1 cellular context compared by ENCODE assay signal in the genomic region with DNA sequence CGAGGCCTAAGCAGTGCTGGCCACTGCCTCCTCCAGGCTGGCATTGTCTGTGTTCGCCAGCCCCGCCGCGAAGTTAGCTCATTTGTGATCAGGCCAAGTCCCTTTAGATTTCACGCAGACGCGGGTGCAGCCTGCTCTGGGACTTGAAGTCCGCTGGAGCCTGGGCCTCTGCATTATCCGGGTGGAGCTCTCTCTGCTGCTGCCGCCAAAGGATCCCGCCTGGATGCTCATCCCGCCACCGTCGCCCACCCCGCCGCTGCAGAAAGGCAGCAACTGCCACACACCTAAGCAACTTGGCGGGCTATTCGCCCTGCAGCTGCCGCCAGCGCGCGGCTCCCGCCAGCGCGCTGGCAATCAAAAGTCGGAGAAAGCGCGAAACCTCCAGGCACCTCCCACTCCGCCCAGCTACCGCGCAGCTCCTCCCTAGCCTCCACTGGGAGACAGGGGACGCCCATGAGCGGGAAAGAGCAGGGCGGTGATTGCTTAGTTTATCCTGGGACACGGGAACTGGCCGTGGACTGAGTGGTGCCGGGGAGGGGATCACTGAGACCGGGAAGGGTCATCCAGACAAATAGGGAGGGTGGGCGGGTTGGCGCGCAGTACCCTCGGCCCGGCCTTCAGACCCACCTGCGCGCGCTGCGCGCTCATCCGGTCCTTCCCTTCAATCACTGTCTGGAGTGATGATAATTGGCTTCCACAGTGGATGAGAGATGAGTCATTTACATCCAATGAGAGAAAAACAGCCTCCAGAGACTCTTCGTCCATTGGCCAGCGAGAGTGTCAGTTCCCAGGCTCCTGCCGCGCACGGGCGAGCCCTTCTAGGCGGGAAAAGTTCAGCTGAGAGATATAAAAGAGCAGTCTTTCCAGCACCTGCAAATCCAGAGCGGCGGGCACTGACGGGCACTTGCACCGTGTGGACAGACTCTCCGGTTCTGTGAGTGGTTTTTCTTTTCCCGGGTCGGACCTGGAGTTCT.
A peak's percentile ranks its signal among the peaks of the same experiment; 100 is the strongest.
TF ChIP-seq lines count a peak whose summit lies in the region.

A gene with protein sequence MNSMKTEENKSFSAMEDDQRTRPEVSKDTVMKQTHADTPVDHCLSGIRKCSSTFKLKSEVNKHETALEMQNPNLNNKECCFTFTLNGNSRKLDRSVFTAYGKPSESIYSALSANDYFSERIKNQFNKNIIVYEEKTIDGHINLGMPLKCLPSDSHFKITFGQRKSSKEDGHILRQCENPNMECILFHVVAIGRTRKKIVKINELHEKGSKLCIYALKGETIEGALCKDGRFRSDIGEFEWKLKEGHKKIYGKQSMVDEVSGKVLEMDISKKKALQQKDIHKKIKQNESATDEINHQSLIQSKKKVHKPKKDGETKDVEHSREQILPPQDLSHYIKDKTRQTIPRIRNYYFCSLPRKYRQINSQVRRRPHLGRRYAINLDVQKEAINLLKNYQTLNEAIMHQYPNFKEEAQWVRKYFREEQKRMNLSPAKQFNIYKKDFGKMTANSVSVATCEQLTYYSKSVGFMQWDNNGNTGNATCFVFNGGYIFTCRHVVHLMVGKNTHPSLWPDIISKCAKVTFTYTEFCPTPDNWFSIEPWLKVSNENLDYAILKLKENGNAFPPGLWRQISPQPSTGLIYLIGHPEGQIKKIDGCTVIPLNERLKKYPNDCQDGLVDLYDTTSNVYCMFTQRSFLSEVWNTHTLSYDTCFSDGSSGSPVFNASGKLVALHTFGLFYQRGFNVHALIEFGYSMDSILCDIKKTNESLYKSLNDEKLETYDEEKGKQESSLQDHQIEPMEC (plus strand): TSS at position 875 of the 974 bp plus-strand sequence. CDS start 2,389 bp downstream, outside the sequence.

TF ChIP-seq in HepG2, 621 proteins besides CTCF, POLR2A, EP300 and RAD21 (continued from another document):
- TF ChIP-seq, protein P1, sequence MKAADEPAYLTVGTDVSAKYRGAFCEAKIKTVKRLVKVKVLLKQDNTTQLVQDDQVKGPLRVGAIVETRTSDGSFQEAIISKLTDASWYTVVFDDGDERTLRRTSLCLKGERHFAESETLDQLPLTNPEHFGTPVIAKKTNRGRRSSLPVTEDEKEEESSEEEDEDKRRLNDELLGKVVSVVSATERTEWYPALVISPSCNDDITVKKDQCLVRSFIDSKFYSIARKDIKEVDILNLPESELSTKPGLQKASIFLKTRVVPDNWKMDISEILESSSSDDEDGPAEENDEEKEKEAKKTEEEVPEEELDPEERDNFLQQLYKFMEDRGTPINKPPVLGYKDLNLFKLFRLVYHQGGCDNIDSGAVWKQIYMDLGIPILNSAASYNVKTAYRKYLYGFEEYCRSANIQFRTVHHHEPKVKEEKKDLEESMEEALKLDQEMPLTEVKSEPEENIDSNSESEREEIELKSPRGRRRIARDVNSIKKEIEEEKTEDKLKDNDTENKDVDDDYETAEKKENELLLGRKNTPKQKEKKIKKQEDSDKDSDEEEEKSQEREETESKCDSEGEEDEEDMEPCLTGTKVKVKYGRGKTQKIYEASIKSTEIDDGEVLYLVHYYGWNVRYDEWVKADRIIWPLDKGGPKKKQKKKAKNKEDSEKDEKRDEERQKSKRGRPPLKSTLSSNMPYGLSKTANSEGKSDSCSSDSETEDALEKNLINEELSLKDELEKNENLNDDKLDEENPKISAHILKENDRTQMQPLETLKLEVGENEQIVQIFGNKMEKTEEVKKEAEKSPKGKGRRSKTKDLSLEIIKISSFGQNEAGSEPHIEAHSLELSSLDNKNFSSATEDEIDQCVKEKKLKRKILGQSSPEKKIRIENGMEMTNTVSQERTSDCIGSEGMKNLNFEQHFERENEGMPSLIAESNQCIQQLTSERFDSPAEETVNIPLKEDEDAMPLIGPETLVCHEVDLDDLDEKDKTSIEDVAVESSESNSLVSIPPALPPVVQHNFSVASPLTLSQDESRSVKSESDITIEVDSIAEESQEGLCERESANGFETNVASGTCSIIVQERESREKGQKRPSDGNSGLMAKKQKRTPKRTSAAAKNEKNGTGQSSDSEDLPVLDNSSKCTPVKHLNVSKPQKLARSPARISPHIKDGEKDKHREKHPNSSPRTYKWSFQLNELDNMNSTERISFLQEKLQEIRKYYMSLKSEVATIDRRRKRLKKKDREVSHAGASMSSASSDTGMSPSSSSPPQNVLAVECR (CRISPR knock-in tag; IDR thresholded peaks at IDR 0.05; ENCODE audit: borderline replicate concordance) = peak; percentile 58; the same call in 1 of the 2 replicates
- TF ChIP-seq, protein P2, sequence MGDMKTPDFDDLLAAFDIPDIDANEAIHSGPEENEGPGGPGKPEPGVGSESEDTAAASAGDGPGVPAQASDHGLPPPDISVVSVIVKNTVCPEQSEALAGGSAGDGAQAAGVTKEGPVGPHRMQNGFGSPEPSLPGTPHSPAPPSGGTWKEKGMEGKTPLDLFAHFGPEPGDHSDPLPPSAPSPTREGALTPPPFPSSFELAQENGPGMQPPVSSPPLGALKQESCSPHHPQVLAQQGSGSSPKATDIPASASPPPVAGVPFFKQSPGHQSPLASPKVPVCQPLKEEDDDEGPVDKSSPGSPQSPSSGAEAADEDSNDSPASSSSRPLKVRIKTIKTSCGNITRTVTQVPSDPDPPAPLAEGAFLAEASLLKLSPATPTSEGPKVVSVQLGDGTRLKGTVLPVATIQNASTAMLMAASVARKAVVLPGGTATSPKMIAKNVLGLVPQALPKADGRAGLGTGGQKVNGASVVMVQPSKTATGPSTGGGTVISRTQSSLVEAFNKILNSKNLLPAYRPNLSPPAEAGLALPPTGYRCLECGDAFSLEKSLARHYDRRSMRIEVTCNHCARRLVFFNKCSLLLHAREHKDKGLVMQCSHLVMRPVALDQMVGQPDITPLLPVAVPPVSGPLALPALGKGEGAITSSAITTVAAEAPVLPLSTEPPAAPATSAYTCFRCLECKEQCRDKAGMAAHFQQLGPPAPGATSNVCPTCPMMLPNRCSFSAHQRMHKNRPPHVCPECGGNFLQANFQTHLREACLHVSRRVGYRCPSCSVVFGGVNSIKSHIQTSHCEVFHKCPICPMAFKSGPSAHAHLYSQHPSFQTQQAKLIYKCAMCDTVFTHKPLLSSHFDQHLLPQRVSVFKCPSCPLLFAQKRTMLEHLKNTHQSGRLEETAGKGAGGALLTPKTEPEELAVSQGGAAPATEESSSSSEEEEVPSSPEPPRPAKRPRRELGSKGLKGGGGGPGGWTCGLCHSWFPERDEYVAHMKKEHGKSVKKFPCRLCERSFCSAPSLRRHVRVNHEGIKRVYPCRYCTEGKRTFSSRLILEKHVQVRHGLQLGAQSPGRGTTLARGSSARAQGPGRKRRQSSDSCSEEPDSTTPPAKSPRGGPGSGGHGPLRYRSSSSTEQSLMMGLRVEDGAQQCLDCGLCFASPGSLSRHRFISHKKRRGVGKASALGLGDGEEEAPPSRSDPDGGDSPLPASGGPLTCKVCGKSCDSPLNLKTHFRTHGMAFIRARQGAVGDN (CRISPR knock-in tag; IDR thresholded peaks at IDR 0.05) = peak; percentile 58
- TF ChIP-seq ZNF317 (CRISPR knock-in tag; IDR thresholded peaks at IDR 0.05) = no peak
- TF ChIP-seq HNRNPL (IDR thresholded peaks at IDR 0.05; ENCODE audit: low read depth, low read length) = no peak
- TF ChIP-seq KMT2B (CRISPR knock-in tag; IDR thresholded peaks at IDR 0.05) = peak; percentile 68; the same call in 1 of the 2 replicates
- TF ChIP-seq ZC3H13 (CRISPR knock-in tag; IDR thresholded peaks at IDR 0.05) = peak; percentile 58; the same call in 1 of the 2 replicates
- TF ChIP-seq SP2 (CRISPR knock-in tag; IDR thresholded peaks at IDR 0.05) = peak; percentile 89
- TF ChIP-seq POLR2AphosphoS5 (IDR thresholded peaks at IDR 0.05; ENCODE audit: low read depth, low read length) = peak; percentile 53; the same call in 1 of the 2 replicates
- TF ChIP-seq, protein P3, sequence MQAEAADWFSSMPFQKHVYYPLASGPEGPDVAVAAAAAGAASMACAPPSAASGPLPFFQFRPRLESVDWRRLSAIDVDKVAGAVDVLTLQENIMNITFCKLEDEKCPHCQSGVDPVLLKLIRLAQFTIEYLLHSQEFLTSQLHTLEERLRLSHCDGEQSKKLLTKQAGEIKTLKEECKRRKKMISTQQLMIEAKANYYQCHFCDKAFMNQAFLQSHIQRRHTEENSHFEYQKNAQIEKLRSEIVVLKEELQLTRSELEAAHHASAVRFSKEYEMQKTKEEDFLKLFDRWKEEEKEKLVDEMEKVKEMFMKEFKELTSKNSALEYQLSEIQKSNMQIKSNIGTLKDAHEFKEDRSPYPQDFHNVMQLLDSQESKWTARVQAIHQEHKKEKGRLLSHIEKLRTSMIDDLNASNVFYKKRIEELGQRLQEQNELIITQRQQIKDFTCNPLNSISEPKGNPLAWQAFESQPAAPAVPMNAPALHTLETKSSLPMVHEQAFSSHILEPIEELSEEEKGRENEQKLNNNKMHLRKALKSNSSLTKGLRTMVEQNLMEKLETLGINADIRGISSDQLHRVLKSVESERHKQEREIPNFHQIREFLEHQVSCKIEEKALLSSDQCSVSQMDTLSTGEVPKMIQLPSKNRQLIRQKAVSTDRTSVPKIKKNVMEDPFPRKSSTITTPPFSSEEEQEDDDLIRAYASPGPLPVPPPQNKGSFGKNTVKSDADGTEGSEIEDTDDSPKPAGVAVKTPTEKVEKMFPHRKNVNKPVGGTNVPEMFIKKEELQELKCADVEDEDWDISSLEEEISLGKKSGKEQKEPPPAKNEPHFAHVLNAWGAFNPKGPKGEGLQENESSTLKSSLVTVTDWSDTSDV (CRISPR knock-in tag; IDR thresholded peaks at IDR 0.05) = peak; percentile 47; the same call in 1 of the 2 replicates
- peak; percentile 72 for TF ChIP-seq RBM39 (IDR thresholded peaks at IDR 0.05; ENCODE audit: low read depth, low read length, poor library complexity, severe bottlenecking)
- peak; percentile 43; the same call in 1 of the 2 replicates for TF ChIP-seq BORCS8-MEF2B (CRISPR knock-in tag; IDR thresholded peaks at IDR 0.05)
- 0 out of 2 replicates have a peak, but pooled peaks have one; percentile 42 for TF ChIP-seq ATF1 (CRISPR knock-in tag; IDR thresholded peaks at IDR 0.05)
- TF ChIP-seq CC2D1A (CRISPR knock-in tag; IDR thresholded peaks at IDR 0.05) = peak; percentile 79; the same call in 1 of the 2 replicates
- TF ChIP-seq, protein P4, sequence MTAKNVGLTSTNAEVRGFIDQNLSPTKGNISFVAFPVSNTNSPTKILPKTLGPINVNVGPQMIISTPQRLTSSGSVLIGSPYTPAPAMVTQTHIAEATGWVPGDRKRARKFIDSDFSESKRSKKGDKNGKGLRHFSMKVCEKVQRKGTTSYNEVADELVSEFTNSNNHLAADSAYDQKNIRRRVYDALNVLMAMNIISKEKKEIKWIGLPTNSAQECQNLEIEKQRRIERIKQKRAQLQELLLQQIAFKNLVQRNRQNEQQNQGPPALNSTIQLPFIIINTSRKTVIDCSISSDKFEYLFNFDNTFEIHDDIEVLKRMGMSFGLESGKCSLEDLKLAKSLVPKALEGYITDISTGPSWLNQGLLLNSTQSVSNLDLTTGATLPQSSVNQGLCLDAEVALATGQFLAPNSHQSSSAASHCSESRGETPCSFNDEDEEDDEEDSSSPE (CRISPR knock-in tag; IDR thresholded peaks at IDR 0.05) = peak; percentile 97
- TF ChIP-seq, protein P5, sequence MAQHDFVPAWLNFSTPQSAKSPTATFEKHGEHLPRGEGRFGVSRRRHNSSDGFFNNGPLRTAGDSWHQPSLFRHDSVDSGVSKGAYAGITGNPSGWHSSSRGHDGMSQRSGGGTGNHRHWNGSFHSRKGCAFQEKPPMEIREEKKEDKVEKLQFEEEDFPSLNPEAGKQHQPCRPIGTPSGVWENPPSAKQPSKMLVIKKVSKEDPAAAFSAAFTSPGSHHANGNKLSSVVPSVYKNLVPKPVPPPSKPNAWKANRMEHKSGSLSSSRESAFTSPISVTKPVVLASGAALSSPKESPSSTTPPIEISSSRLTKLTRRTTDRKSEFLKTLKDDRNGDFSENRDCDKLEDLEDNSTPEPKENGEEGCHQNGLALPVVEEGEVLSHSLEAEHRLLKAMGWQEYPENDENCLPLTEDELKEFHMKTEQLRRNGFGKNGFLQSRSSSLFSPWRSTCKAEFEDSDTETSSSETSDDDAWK (CRISPR knock-in tag; IDR thresholded peaks at IDR 0.05) = no peak
- peak; percentile 24; the same call in 1 of the 2 replicates for TF ChIP-seq TGIF2 (CRISPR knock-in tag; IDR thresholded peaks at IDR 0.05)
- peak; percentile 34; the same call in 1 of the 2 replicates for TF ChIP-seq CREB1 (IDR thresholded peaks at IDR 0.05)
- TF ChIP-seq CREB1 (CRISPR knock-in tag; IDR thresholded peaks at IDR 0.05) = no peak
- no peak for TF ChIP-seq FOXO1 (CRISPR knock-in tag; IDR thresholded peaks at IDR 0.05)
- no peak for TF ChIP-seq ZNF12 (CRISPR knock-in tag; IDR thresholded peaks at IDR 0.05)
- no peak for TF ChIP-seq NAIF1 (CRISPR knock-in tag; IDR thresholded peaks at IDR 0.05; ENCODE audit: borderline replicate concordance)
- TF ChIP-seq SPEN (CRISPR knock-in tag; IDR thresholded peaks at IDR 0.05; ENCODE audit: low read depth) = no peak; the same call in 1 of the 2 replicates
- no peak for TF ChIP-seq SP1 (IDR thresholded peaks at IDR 0.05)
- no peak for TF ChIP-seq SP1 (CRISPR knock-in tag; IDR thresholded peaks at IDR 0.05)
- TF ChIP-seq ZNF468 (CRISPR knock-in tag; IDR thresholded peaks at IDR 0.05) = no peak
- TF ChIP-seq KDM5B (CRISPR knock-in tag; IDR thresholded peaks at IDR 0.05; ENCODE audit: borderline replicate concordance) = no peak
- TF ChIP-seq ZNF564 (CRISPR knock-in tag; IDR thresholded peaks at IDR 0.05) = 0 out of 2 replicates have a peak, but pooled peaks have one; percentile 8
TF ChIP-seq in HepG2: peak in this region for 70.
